ENCODE assay signal across 8 cellular contexts in genomic region chr7:7554021-7554432, GRCh38. TPM values are rescaled to one million over a fixed set of nuclear protein-coding genes. Genes with fewer than 3 reads are reported as not detected.
DNase-seq lines count a peak whose midpoint lies in the region; ATAC-seq and TF ChIP-seq lines count a peak whose summit lies in the region.

No MANE protein-coding gene starts in this region.

- peaks cover 0 to 31% (median 3%) of the 10 kb centered on the region in 4 donors for H3K4me1 ChIP-seq in right lobe of liver

- 79% methylated on average over 5 of the region's 5 CpGs for WGBS in right lobe of liver (ENCODE audit: insufficient coverage, low coverage, low lambda C conversion rate, missing lambda C conversion rate)

- H3K4me3 ChIP-seq in skeletal muscle cell (ENCODE audit: low read depth, low read length) (no peak overlapping the region), right lobe of liver (no peak overlapping the region)

- no peak for TF ChIP-seq CTCF in right lobe of liver (IDR thresholded peaks at IDR 0.05)

- intact Hi-C loops in right lobe of liver (cut with DNase I): no loop called here

- H3K27me3 ChIP-seq in right lobe of liver: no peaks in the 10 kb centered on the region

- no peak overlapping the region for H3K27ac ChIP-seq in right lobe of liver

- no peaks in the 10 kb centered on the region for H3K36me3 ChIP-seq in right lobe of liver

- no peak for ATAC-seq in right lobe of liver

- no peak for TF ChIP-seq POLR2A in right lobe of liver (IDR thresholded peaks at IDR 0.05)

- peak; percentile 85 for DNase-seq in GM04504 (ENCODE audit: low read depth)
- DNase-seq in NCI-H446 treated with DMSO at 0.1 percent for 48 hours (lab: John Stamatoyannopoulos, UW): peak; percentile 57
- DNase-seq in dedifferentiated amniotic fluid mesenchymal stem cell (ENCODE audit: extremely low spot score): peak; percentile 44
- DNase-seq in skeletal muscle cell (ENCODE audit: low read depth): peak; percentile 95
- no peak for DNase-seq in NCI-H226
- DNase-seq in activated CD4-positive, alpha-beta T cell treated with anti-CD3 and anti-CD28 coated beads for 1 hour: no peak
- DNase-seq in activated effector memory CD4-positive, alpha-beta T cell treated with anti-CD3 and anti-CD28 coated beads, Interleukin-2, amount 50 U/mL, for 16 hours: no peak
- DNase-seq in right lobe of liver: no peak

- no peaks in the 10 kb centered on the region for H3K9me3 ChIP-seq in right lobe of liver

RNA-seq across cellular contexts. Expression of gene MIOS, which starts 12.7 kb away (rescaled TPM):
- total RNA-seq in right lobe of liver: 10 to 100 TPM; 14.1 to 21.3 (median 18.6) TPM

RNA-seq across cellular contexts. Expression of gene COL28A1, which starts 18.4 kb away (rescaled TPM):
- under 1 TPM in 4 of 6 experiments, not detected in 2; 0.07 to 0.51 (median 0.34) TPM for total RNA-seq in right lobe of liver

Comparison
In these comparisons a context has a peak if more than half of its experiments do, and no peak if none do; other contexts are left out.
1. DNase-seq: peak in GM04504 (single experiment), NCI-H446 treated with DMSO at 0.1 percent for 48 hours (single experiment), dedifferentiated amniotic fluid mesenchymal stem cell (single experiment) and skeletal muscle cell (single experiment); none in NCI-H226 (single experiment), activated CD4-positive, alpha-beta T cell treated with anti-CD3 and anti-CD28 coated beads for 1 hour (single experiment), activated effector memory CD4-positive, alpha-beta T cell treated with anti-CD3 and anti-CD28 coated beads, Interleukin-2, amount 50 U/mL, for 16 hours (single experiment) and right lobe of liver (0 of 3).